9 cellular contexts compared by ENCODE assay signal in genomic region chr15:74857082-74857655, GRCh38. TPM values are rescaled to one million over a fixed set of nuclear protein-coding genes. Genes with fewer than 3 reads are reported as not detected.
A peak's percentile ranks its signal among the peaks of the same experiment; 100 is the strongest.
DNase-seq lines count a peak whose midpoint lies in the region; ATAC-seq and TF ChIP-seq lines count a peak whose summit lies in the region.
"Had no signal": no experiment of that assay in that cellular context is flagged by ENCODE, and none has a peak within 500 bp of the region (broad histone marks: within the 10 kb centered on the region; RNA-seq: fewer than 3 reads in every experiment).

No MANE protein-coding gene starts in this region.

- intact Hi-C loops in Calu3 (cut with micrococcal nuclease; ENCODE audit: unreplicated experiment): no loop called here
- intact Hi-C loops in left ventricle myocardium inferior (cut with micrococcal nuclease): no loop called here
- intact Hi-C loops in Caco-2 (cut with micrococcal nuclease; ENCODE audit: unreplicated experiment): no loop called here
- intact Hi-C loops in breast epithelium (cut with DNase I; ENCODE audit: low total_unique reads): no loop called here

- POLR2A ChIA-PET in Caco-2 (lab: Charles Lee): interaction anchor here (0.6 kb wide), 1 partner anchor 13 kb away, joined by 4 read pairs; no protein-coding TSS in a partner anchor

- DNase-seq in Calu3: no peak
- DNase-seq in left ventricle myocardium inferior: no peak
- DNase-seq in NOMO-1 (lab: John Stamatoyannopoulos, UW; ENCODE audit: unreplicated experiment in 2 of 2): no peak
- no peak for DNase-seq in Caco-2
- no peak for DNase-seq in SHP77 treated with DMSO at 0.1 percent for 48 hours (lab: John Stamatoyannopoulos, UW)
- no peak for DNase-seq in breast epithelium (ENCODE audit: low spot score in 2 of 2)
- DNase-seq: left cardiac atrium had no signal

- no peak for TF ChIP-seq POLR2A in breast epithelium (IDR thresholded peaks at IDR 0.05)

- H3K36me3 Mint-ChIP-seq in Calu3 (ENCODE audit: insufficient read depth, unreplicated experiment) (peaks cover 24% of the 10 kb centered on the region), Caco-2 (ENCODE audit: insufficient read depth, unreplicated experiment) (peaks cover 26% of the 10 kb centered on the region)

- BruUV-seq in Calu3 (replicated peaks; lab: Mats Ljungman, UMichigan) (no TSS peak), Caco-2 (replicated peaks; lab: Mats Ljungman, UMichigan) (no TSS peak)

- H3K27me3 ChIP-seq in left ventricle myocardium inferior (ENCODE audit: low read depth) (no peaks in the 10 kb centered on the region), Caco-2 (replicated peaks; ENCODE audit: control insufficient read depth, insufficient read depth, low read length) (no peaks in the 10 kb centered on the region), breast epithelium (no peaks in the 10 kb centered on the region)

- H3K36me3 ChIP-seq in left ventricle myocardium inferior (peaks cover 22% of the 10 kb centered on the region), Caco-2 (ENCODE audit: control insufficient read depth, insufficient read depth, low read length) (no peaks in the 10 kb centered on the region; the same call in 1 of the 2 replicates), breast epithelium (peaks cover 6% of the 10 kb centered on the region)

- H3K27me3 Mint-ChIP-seq in Calu3 (ENCODE audit: unreplicated experiment) (no peaks in the 10 kb centered on the region), Caco-2 (ENCODE audit: insufficient read depth, unreplicated experiment) (no peaks in the 10 kb centered on the region)

- CTCF ChIA-PET in Calu3 (lab: Charles Lee) (interaction anchor here (1.6 to 1.7 kb wide), 2 partner anchors 11 to 15 kb away, joined by 3 to 6 read pairs; partner anchors contain the start of gene ULK3), Caco-2 (lab: Charles Lee) (interaction anchor here (0.7 kb wide), 1 partner anchor 20 kb away, joined by 3 read pairs; no protein-coding TSS in a partner anchor)

- H3K9me3 Mint-ChIP-seq in Calu3 (ENCODE audit: low read depth, unreplicated experiment) (no peaks in the 10 kb centered on the region), Caco-2 (ENCODE audit: unreplicated experiment) (no peaks in the 10 kb centered on the region)

- H3K27ac Mint-ChIP-seq in Calu3 (ENCODE audit: unreplicated experiment) (peak overlapping the region; percentile 41), Caco-2 (ENCODE audit: unreplicated experiment) (no peak overlapping the region)

- no peak overlapping the region for H3K4me3 ChIP-seq in left ventricle myocardium inferior
- H3K4me3 ChIP-seq in Caco-2 (ENCODE audit: low read depth, low read length): no peak overlapping the region
- no peak overlapping the region for H3K4me3 ChIP-seq in breast epithelium

- H3K4me1 Mint-ChIP-seq in Calu3 (ENCODE audit: low read depth, unreplicated experiment): peaks cover 30% of the 10 kb centered on the region
- H3K4me1 Mint-ChIP-seq in Caco-2 (ENCODE audit: low read depth, unreplicated experiment): peaks cover 15% of the 10 kb centered on the region

- peak overlapping the region; percentile 39 for H3K27ac ChIP-seq in left ventricle myocardium inferior (replicated peaks)
- H3K27ac ChIP-seq in breast epithelium: no peak overlapping the region

- TF ChIP-seq CTCF in Calu3 (IDR thresholded peaks at IDR 0.05; ENCODE audit: unreplicated experiment) (no peak), left ventricle myocardium inferior (IDR thresholded peaks at IDR 0.05; ENCODE audit: borderline replicate concordance) (no peak), Caco-2 (IDR thresholded peaks at IDR 0.05; ENCODE audit: insufficient read depth in 1 of 2, low read depth in 1 of 2, low read length in 1 of 2, severe bottlenecking in 1 of 2, unreplicated experiment in 1 of 2) (no peak), breast epithelium (IDR thresholded peaks at IDR 0.05) (no peak)

- ATAC-seq in GM19468 (IDR thresholded peaks at IDR 0.05; ENCODE audit: extremely low read depth, unreplicated experiment) (peak; percentile 78), HG03571 (IDR thresholded peaks at IDR 0.05; ENCODE audit: unreplicated experiment) (peak; percentile 90)

- H3K4me1 ChIP-seq in left ventricle myocardium inferior (peaks cover 52% of the 10 kb centered on the region), Caco-2 (peaks cover 10% of the 10 kb centered on the region), breast epithelium (no peaks in the 10 kb centered on the region)

- no peaks in the 10 kb centered on the region for H3K9me3 ChIP-seq in left ventricle myocardium inferior (replicated peaks)
- no peaks in the 10 kb centered on the region for H3K9me3 ChIP-seq in Caco-2
- no peaks in the 10 kb centered on the region for H3K9me3 ChIP-seq in breast epithelium

- H3K4me3 Mint-ChIP-seq in Calu3 (ENCODE audit: low read depth, unreplicated experiment) (no peak overlapping the region), Caco-2 (ENCODE audit: unreplicated experiment) (no peak overlapping the region)

RNA-seq across cellular contexts. Expression of gene ULK3, which starts 14.2 kb away (rescaled TPM):
- total RNA-seq in Calu3 (2022) (33.8 and 42.2 TPM in 2 replicates), left ventricle myocardium inferior (34.1 TPM), Caco-2 (2022) (28.2 and 33.4 TPM in 2 replicates), breast epithelium (10 to 100 TPM; 28.3 to 48.8 (median 48.0) TPM)

RNA-seq across cellular contexts. Expression of gene SCAMP2, which starts 16.0 kb away (rescaled TPM):
- total RNA-seq in Calu3 (2022) (114 and 115 TPM in 2 replicates), left ventricle myocardium inferior (40.7 TPM), Caco-2 (2022) (97.4 and 98.5 TPM in 2 replicates), breast epithelium (10 to 100 TPM; 49.5 to 71.4 (median 69.4) TPM)

RNA-seq across cellular contexts. Expression of gene CPLX3, which starts 30.7 kb away (rescaled TPM):
- total RNA-seq in Calu3 (2022) (0.21 and 0.29 TPM in 2 replicates), left ventricle myocardium inferior (1.2 TPM), Caco-2 (2022) (not detected in 2 replicates), breast epithelium (under 1 TPM in 1 of 3 donors, not detected in 2; 0.66 TPM)

RNA-seq across cellular contexts. Expression of gene MPI, which starts 32.7 kb away (rescaled TPM):
- total RNA-seq in Calu3 (2022): 63.3 and 76.1 TPM in 2 replicates
- 52.3 TPM for total RNA-seq in left ventricle myocardium inferior
- total RNA-seq in Caco-2 (2022): 29.1 and 32.0 TPM in 2 replicates
- 10 to 100 TPM; 42.7 to 70.1 (median 48.3) TPM for total RNA-seq in breast epithelium

RNA-seq across cellular contexts. Expression of gene LMAN1L, which starts 44.5 kb away (rescaled TPM):
- total RNA-seq in Calu3 (2022): 0.35 and 1.1 TPM in 2 replicates
- 8.1 TPM for total RNA-seq in left ventricle myocardium inferior
- total RNA-seq in Caco-2 (2022): not detected in 2 replicates
- under 1 TPM in 1 of 3 donors, not detected in 2; 0.15 TPM for total RNA-seq in breast epithelium
